8 cellular contexts compared by ENCODE assay signal in genomic region chr18:79944126-79944731, GRCh38. TPM values are rescaled to one million over a fixed set of nuclear protein-coding genes. Genes with fewer than 3 reads are reported as not detected.
DNase-seq lines count a peak whose midpoint lies in the region; ATAC-seq and TF ChIP-seq lines count a peak whose summit lies in the region.

No MANE protein-coding gene starts in this region.

- H3K27me3 ChIP-seq in left ventricle myocardium inferior (ENCODE audit: low read depth) (no peaks in the 10 kb centered on the region), aorta (ENCODE audit: control insufficient read depth in 1 of 2, insufficient read depth in 2 of 2, low read length in 1 of 2) (no peaks in the 10 kb centered on the region)

- 77 to 80% methylated on average over 11 of the region's 11 CpGs for WGBS in aorta, 2 donors

- DNase-seq in left cardiac atrium (no peak), left ventricle myocardium inferior (no peak), NCI-H2196 treated with DMSO at 0.1 percent for 48 hours (lab: John Stamatoyannopoulos, UW; ENCODE audit: unreplicated experiment) (peak; percentile 36), ecto neural progenitor cell (ENCODE audit: low spot score) (peak; percentile 44), aorta (peak; percentile 42 to 59), HCEC 1CT (no peak)

- intact Hi-C loops in left cardiac atrium (cut with DNase I) (no loop called here), left ventricle myocardium inferior (cut with micrococcal nuclease) (no loop called here), aorta (cut with DNase I) (no loop called here)

- no peak for TF ChIP-seq CTCF in left ventricle myocardium inferior (IDR thresholded peaks at IDR 0.05; ENCODE audit: borderline replicate concordance)

- H3K4me1 ChIP-seq in left ventricle myocardium inferior (peaks cover 91% of the 10 kb centered on the region), aorta (ENCODE audit: control insufficient read depth in 1 of 2, insufficient read depth in 2 of 2, low read length in 2 of 2) (no peaks in the 10 kb centered on the region)

- no peaks in the 10 kb centered on the region for H3K9me3 ChIP-seq in left ventricle myocardium inferior (replicated peaks)
- no peaks in the 10 kb centered on the region for H3K9me3 ChIP-seq in aorta (ENCODE audit: control insufficient read depth, low read length)

- peak; percentile 14 to 70 for ATAC-seq in left cardiac atrium
- ATAC-seq in aorta (ENCODE audit: low FRiP score): no peak
- no peak for ATAC-seq in HG02970 (IDR thresholded peaks at IDR 0.05; ENCODE audit: low FRiP score, unreplicated experiment)
- no peak for ATAC-seq in GM19463 (IDR thresholded peaks at IDR 0.05; ENCODE audit: unreplicated experiment)

- no peak overlapping the region for H3K4me3 ChIP-seq in left ventricle myocardium inferior
- no peak overlapping the region for H3K4me3 ChIP-seq in aorta (ENCODE audit: low read length in 2 of 2)

- H3K27ac ChIP-seq in left ventricle myocardium inferior (replicated peaks) (no peak overlapping the region), aorta (ENCODE audit: low read depth in 1 of 2, low read length in 2 of 2) (no peak overlapping the region)

- H3K36me3 ChIP-seq in left ventricle myocardium inferior (peaks cover 35% of the 10 kb centered on the region), aorta (ENCODE audit: control insufficient read depth in 1 of 2, insufficient read depth in 2 of 2, low read length in 1 of 2) (no peaks in the 10 kb centered on the region)

RNA-seq across cellular contexts. Expression of gene SLC66A2, which starts 7.2 kb away (rescaled TPM):
- total RNA-seq in left cardiac atrium (10 to 100 TPM; 31.5 to 31.9 TPM), left ventricle myocardium inferior (27.4 TPM), aorta (10 to 100 TPM; 40.1 to 47.7 TPM)
- polyA plus RNA-seq in aorta: 10 to 100 TPM; 12.9 to 48.8 TPM

RNA-seq across cellular contexts. Expression of gene HSBP1L1, which starts 20.2 kb away (rescaled TPM):
- total RNA-seq in left cardiac atrium: 1 to 10 TPM; 9.4 TPM
- 12.2 TPM for total RNA-seq in left ventricle myocardium inferior
- 10 to 100 TPM in 1 of 2 donors, 1 to 10 TPM in 1; 7.9 to 13.0 TPM for total RNA-seq in aorta
- 10 to 100 TPM in 1 of 2 donors, 1 to 10 TPM in 1; 5.1 to 11.3 TPM for polyA plus RNA-seq in aorta

RNA-seq across cellular contexts. Expression of gene TXNL4A, which starts 44.1 kb away (rescaled TPM):
- total RNA-seq in left cardiac atrium: 100 to 1,000 TPM in 1 of 2 donors, 10 to 100 TPM in 1; 92.0 to 114 TPM
- 92.0 TPM for total RNA-seq in left ventricle myocardium inferior
- total RNA-seq in aorta: 10 to 100 TPM; 71.7 to 72.0 TPM
- polyA plus RNA-seq in aorta: 100 to 1,000 TPM in 1 of 2 donors, 10 to 100 TPM in 1; 69.5 to 109 TPM

Comparison
In these comparisons a context has a peak if more than half of its experiments do, and no peak if none do; other contexts are left out.
1. ATAC-seq: peak in left cardiac atrium (2 of 2); none in aorta (single experiment), HG02970 (single experiment) and GM19463 (single experiment).
2. DNase-seq: peak in NCI-H2196 treated with DMSO at 0.1 percent for 48 hours (single experiment), ecto neural progenitor cell (single experiment) and aorta (2 of 2); none in left cardiac atrium (single experiment), left ventricle myocardium inferior (single experiment) and HCEC 1CT (single experiment).